Comparison of ENCODE assay signal across 8 cellular contexts in genomic region chr5:32531885-32532520, GRCh38. TPM values are rescaled to one million over a fixed set of nuclear protein-coding genes. Genes with fewer than 3 reads are reported as not detected.
A peak's percentile ranks its signal among the peaks of the same experiment; 100 is the strongest.
DNase-seq lines count a peak whose midpoint lies in the region; ATAC-seq and TF ChIP-seq lines count a peak whose summit lies in the region.

No MANE protein-coding gene starts in this region.

- H3K36me3 ChIP-seq in OCI-LY3 (replicated peaks; ENCODE audit: low read depth, low read length): no peaks in the 10 kb centered on the region

- peaks cover 35% of the 10 kb centered on the region for H3K4me1 ChIP-seq in OCI-LY3 (ENCODE audit: low read length)

- H3K27me3 Mint-ChIP-seq in activated naive CD8-positive, alpha-beta T cell treated with anti-CD3 and anti-CD28 coated beads, Interleukin-2, amount 10 ng/mL, durations not matched to agents 7 days and 5 days: no peaks in the 10 kb centered on the region

- peak overlapping the region; percentile 29 for H3K27ac ChIP-seq in OCI-LY3 (ENCODE audit: low read length)

- DNase-seq in AG08396 (ENCODE audit: low spot score) (peak; percentile 47), mesenteric fat pad (ENCODE audit: low spot score) (peak; percentile 51), NCI-H446 (lab: John Stamatoyannopoulos, UW) (no peak), NCI-H2029 (lab: John Stamatoyannopoulos, UW) (no peak)
- DNase-seq in activated naive CD8-positive, alpha-beta T cell treated with anti-CD3 and anti-CD28 coated beads, Interleukin-2, amount 10 ng/mL, durations not matched to agents 7 days and 5 days: no peak

- peak overlapping the region; percentile 78 for H3K4me3 ChIP-seq in OCI-LY3 (ENCODE audit: low read length)

- H3K79me2 ChIP-seq in OCI-LY3 (ENCODE audit: low read length): no peaks in the 10 kb centered on the region

- H3K4me3 Mint-ChIP-seq in activated naive CD8-positive, alpha-beta T cell treated with anti-CD3 and anti-CD28 coated beads, Interleukin-2, amount 10 ng/mL, durations not matched to agents 7 days and 5 days: peak overlapping the region; percentile 81

- peak overlapping the region; percentile 75 for H3K27ac Mint-ChIP-seq in activated naive CD8-positive, alpha-beta T cell treated with anti-CD3 and anti-CD28 coated beads, Interleukin-2, amount 10 ng/mL, durations not matched to agents 7 days and 5 days

- 0 out of 2 replicates have a peak overlapping the region, but pooled peaks have one; percentile 35 for H2AFZ ChIP-seq in OCI-LY3 (ENCODE audit: low read depth, low read length)

- no peaks in the 10 kb centered on the region for H3K9me3 ChIP-seq in OCI-LY3 (ENCODE audit: insufficient read depth, low read length)

- peak overlapping the region; percentile 95 for H3K4me2 ChIP-seq in OCI-LY3 (ENCODE audit: low read length)

- H4K20me1 ChIP-seq in OCI-LY3 (ENCODE audit: insufficient read depth, low read length): no peaks in the 10 kb centered on the region

- ATAC-seq in GM18861 (IDR thresholded peaks at IDR 0.05; ENCODE audit: unreplicated experiment) (peak; percentile 18), HG03066 (IDR thresholded peaks at IDR 0.05; ENCODE audit: low read depth, unreplicated experiment) (peak; percentile 65)
- ATAC-seq in activated naive CD8-positive, alpha-beta T cell treated with anti-CD3 and anti-CD28 coated beads, Interleukin-2, amount 10 ng/mL, durations not matched to agents 7 days and 5 days (ENCODE audit: low read depth): peak; percentile 75

- peaks cover 2% of the 10 kb centered on the region for H3K4me1 Mint-ChIP-seq in activated naive CD8-positive, alpha-beta T cell treated with anti-CD3 and anti-CD28 coated beads, Interleukin-2, amount 10 ng/mL, durations not matched to agents 7 days and 5 days

- POLR2A ChIA-PET in activated naive CD8-positive, alpha-beta T cell treated with anti-CD3 and anti-CD28 coated beads, Interleukin-2, amount 10 ng/mL, durations not matched to agents 7 days and 5 days (lab: Charles Lee): interaction anchor here (1.0 kb wide), 1 partner anchor 53 kb away, joined by 3 read pairs; no protein-coding TSS in a partner anchor

- peak overlapping the region; percentile 39 for H3K9ac ChIP-seq in OCI-LY3 (ENCODE audit: low read length)

- no peaks in the 10 kb centered on the region for H3K36me3 Mint-ChIP-seq in activated naive CD8-positive, alpha-beta T cell treated with anti-CD3 and anti-CD28 coated beads, Interleukin-2, amount 10 ng/mL, durations not matched to agents 7 days and 5 days

- no peaks in the 10 kb centered on the region for H3K9me3 Mint-ChIP-seq in activated naive CD8-positive, alpha-beta T cell treated with anti-CD3 and anti-CD28 coated beads, Interleukin-2, amount 10 ng/mL, durations not matched to agents 7 days and 5 days

- H3K27me3 ChIP-seq in OCI-LY3 (ENCODE audit: low read depth, low read length): peaks cover 33% of the 10 kb centered on the region

- TF ChIP-seq CTCF in OCI-LY3 (IDR thresholded peaks at IDR 0.05; ENCODE audit: low read depth, low read length): no peak

RNA-seq across cellular contexts. Expression of gene SUB1, which starts 53.4 kb away (rescaled TPM):
- 100 to 1,000 TPM; 290 to 294 TPM for total RNA-seq in activated naive CD8-positive, alpha-beta T cell treated with anti-CD3 and anti-CD28 coated beads, Interleukin-2, amount 10 ng/mL, durations not matched to agents 7 days and 5 days
- total RNA-seq in mesenteric fat pad: 295 TPM

Comparison
In these comparisons a context has a peak if more than half of its experiments do, and no peak if none do; other contexts are left out.
1. DNase-seq: peak in AG08396 (single experiment) and mesenteric fat pad (single experiment); none in activated naive CD8-positive, alpha-beta T cell treated with anti-CD3 and anti-CD28 coated beads, Interleukin-2, amount 10 ng/mL, durations not matched to agents 7 days and 5 days (single experiment), NCI-H446 (0 of 2) and NCI-H2029 (single experiment).
2. ATAC-seq: peak in every context shown above with its lines; median percentile 75 in activated naive CD8-positive, alpha-beta T cell treated with anti-CD3 and anti-CD28 coated beads, Interleukin-2, amount 10 ng/mL, durations not matched to agents 7 days and 5 days; 65 in HG03066; 18 in GM18861.